Comparison of ENCODE assay signal across 30 cellular contexts in the genomic region with DNA sequence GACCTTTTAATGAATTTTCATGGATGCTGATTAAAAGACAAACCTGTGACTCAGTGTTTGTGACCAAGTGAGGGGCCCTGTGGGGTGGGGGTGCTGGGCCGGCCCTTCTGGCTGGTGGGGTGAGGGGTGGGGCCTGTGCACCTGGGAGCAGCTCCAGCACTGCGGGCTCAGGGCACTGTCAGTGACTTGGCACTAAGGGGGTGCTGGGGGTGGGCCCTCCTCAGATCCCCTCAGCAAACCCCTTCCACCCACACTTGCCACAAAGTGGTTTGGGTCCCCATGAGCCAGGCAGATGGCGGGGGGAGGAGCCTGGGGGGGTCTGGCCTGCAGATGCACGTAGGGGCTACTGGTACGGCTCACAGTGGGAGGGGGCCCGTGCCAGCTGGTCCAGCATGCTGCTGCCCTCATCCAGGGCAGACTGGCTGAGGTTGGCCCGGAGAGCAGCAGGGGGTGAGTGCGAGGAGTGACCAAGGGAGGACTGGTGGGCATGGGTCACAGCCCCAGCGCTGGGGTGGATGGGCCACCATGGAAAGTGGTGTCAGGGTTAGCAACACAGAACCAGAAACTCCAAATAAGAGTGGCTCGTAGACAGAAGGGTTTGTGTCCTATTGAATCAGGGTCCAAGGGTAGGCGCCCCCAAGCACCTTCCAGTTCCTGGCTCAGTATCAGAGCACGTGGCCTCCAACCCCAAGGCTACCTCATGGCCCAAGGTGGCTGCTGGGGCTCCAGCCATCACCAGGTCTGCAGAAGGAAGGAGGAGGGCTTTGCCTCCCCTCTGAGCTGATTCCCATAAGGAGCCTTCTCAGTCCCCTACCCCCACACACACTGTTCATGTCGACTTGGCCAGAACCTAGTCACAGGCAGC. TPM values are rescaled to one million over a fixed set of nuclear protein-coding genes. Genes with fewer than 3 reads are reported as not detected.
A peak's percentile ranks its signal among the peaks of the same experiment; 100 is the strongest.
DNase-seq lines count a peak whose midpoint lies in the region; ATAC-seq and TF ChIP-seq lines count a peak whose summit lies in the region.
"Had no signal": no experiment of that assay in that cellular context is flagged by ENCODE, and none has a peak within 500 bp of the region (broad histone marks: within the 10 kb centered on the region; RNA-seq: fewer than 3 reads in every experiment).

No MANE protein-coding gene starts in this region.

- H3K4me3 ChIP-seq in right lobe of liver (no peak overlapping the region), sigmoid colon (no peak overlapping the region)
- H3K4me3 ChIP-seq: A549, cardiac muscle cell, SJSA1, tibial nerve had no signal

- POLR2A ChIA-PET in activated B cell treated with CpG ODN at 0.5 μM for 24 hours (lab: Charles Lee): no interaction called here

- 100% methylated on average over 1 of the region's 13 CpGs for WGBS in right lobe of liver (ENCODE audit: insufficient coverage, low coverage, low lambda C conversion rate, missing lambda C conversion rate)
- WGBS in sigmoid colon, 2 donors: 79 to 88% methylated on average over 13 of the region's 13 CpGs

- no peaks in the 10 kb centered on the region for H3K4me1 Mint-ChIP-seq in activated naive CD4-positive, alpha-beta T cell treated with anti-CD3 and anti-CD28 coated beads, Interleukin-2, amount 50 U/mL, for 24 hours
- H3K4me1 Mint-ChIP-seq in activated B cell treated with CpG ODN at 0.5 μM for 24 hours: no peaks in the 10 kb centered on the region
- H3K4me1 Mint-ChIP-seq: CD8-positive, alpha-beta memory T cell had no signal

- intact Hi-C loops in activated B cell treated with CpG ODN at 0.5 μM for 24 hours (cut with micrococcal nuclease): no loop called here
- intact Hi-C loops in right lobe of liver (cut with DNase I): no loop called here
- intact Hi-C loops in sigmoid colon (cut with DNase I): no loop called here

- H3K4me1 ChIP-seq in right lobe of liver: no peaks in the 10 kb centered on the region
- H3K4me1 ChIP-seq in sigmoid colon: no peaks in the 10 kb centered on the region
- H3K4me1 ChIP-seq: A549, SJSA1, tibial nerve had no signal

- TF ChIP-seq CTCF in activated B cell treated with CpG ODN at 0.5 μM for 24 hours (IDR thresholded peaks at IDR 0.05) (no peak), right lobe of liver (IDR thresholded peaks at IDR 0.05) (no peak), sigmoid colon (IDR thresholded peaks at IDR 0.05) (no peak)

- TF ChIP-seq POLR2A in right lobe of liver (IDR thresholded peaks at IDR 0.05) (no peak), sigmoid colon (IDR thresholded peaks at IDR 0.05) (no peak), GM18505 (IDR thresholded peaks at IDR 0.05; ENCODE audit: borderline replicate concordance, extremely low read depth, insufficient read depth, insufficient read length) (no peak)

- no peaks in the 10 kb centered on the region for H3K27me3 Mint-ChIP-seq in activated naive CD4-positive, alpha-beta T cell treated with anti-CD3 and anti-CD28 coated beads, Interleukin-2, amount 50 U/mL, for 24 hours
- H3K27me3 Mint-ChIP-seq in activated B cell treated with CpG ODN at 0.5 μM for 24 hours: peaks cover 7% of the 10 kb centered on the region

- peaks cover 2% of the 10 kb centered on the region for H3K36me3 Mint-ChIP-seq in activated naive CD4-positive, alpha-beta T cell treated with anti-CD3 and anti-CD28 coated beads, Interleukin-2, amount 50 U/mL, for 24 hours
- peaks cover 12 to 14% of the 10 kb centered on the region in 2 donors for H3K36me3 Mint-ChIP-seq in activated naive CD4-positive, alpha-beta T cell treated with anti-CD3 and anti-CD28 coated beads, Interleukin-2, amount 50 U/mL, for 72 hours
- peaks cover 11% of the 10 kb centered on the region for H3K36me3 Mint-ChIP-seq in activated B cell treated with CpG ODN at 0.5 μM for 24 hours (ENCODE audit: low read depth)

- no peak for DNase-seq in activated naive CD4-positive, alpha-beta T cell treated with anti-CD3 and anti-CD28 coated beads, Interleukin-2, amount 50 U/mL, for 72 hours (ENCODE audit: low spot score in 2 of 2)
- DNase-seq in activated B cell treated with CpG ODN at 0.5 μM for 24 hours (peak; percentile 5), right lobe of liver (peak in 2 of 3 donors; percentile 12 to 26), sigmoid colon (peak; percentile 57)
- DNase-seq: activated CD4-positive, alpha-beta T cell treated with anti-CD3 and anti-CD28 coated beads for 1 hour; activated CD8-positive, alpha-beta T cell treated with anti-CD3 and anti-CD28 coated beads for 36 hours; activated gamma-delta T cell; activated T-cell treated with anti-CD3 and anti-CD28 coated beads for 4 hours; AML-193; foreskin fibroblast; Karpas-422; kidney glomerular epithelial cell; NCI-H1417 treated with DMSO at 0.1 percent for 48 hours; NCI-H2081 treated with DMSO at 0.1 percent for 48 hours; NCI-H345; small intestine; stimulated activated CD4-positive, alpha-beta T cell treated with anti-CD3 and anti-CD28 coated beads, Interleukin-1b, Interleukin-23, amount 100 ng/mL, for 48 hours had no signal

- H3K27ac ChIP-seq in right lobe of liver: no peak overlapping the region
- no peak overlapping the region for H3K27ac ChIP-seq in sigmoid colon
- H3K27ac ChIP-seq: A549, cardiac muscle cell, SJSA1, tibial nerve had no signal

- CTCF ChIA-PET in activated B cell treated with CpG ODN at 0.5 μM for 24 hours (lab: Charles Lee): no interaction called here

- peak overlapping the region; percentile 46 for H3K27ac Mint-ChIP-seq in activated naive CD4-positive, alpha-beta T cell treated with anti-CD3 and anti-CD28 coated beads, Interleukin-2, amount 50 U/mL, for 24 hours
- H3K27ac Mint-ChIP-seq in activated naive CD4-positive, alpha-beta T cell treated with anti-CD3 and anti-CD28 coated beads, Interleukin-2, amount 50 U/mL, for 72 hours: no peak overlapping the region
- no peak overlapping the region for H3K27ac Mint-ChIP-seq in activated B cell treated with CpG ODN at 0.5 μM for 24 hours
- H3K27ac Mint-ChIP-seq: activated CD8-positive, alpha-beta T cell treated with anti-CD3 and anti-CD28 coated beads for 36 hours; T-helper 1 cell treated with Interleukin-12 subunit alpha and Interleukin-12 subunit beta and Interleukin-4 antibody, amounts not matched to agents 30 μg/mL and 1 μg/mL, for 36 hours had no signal

- no peaks in the 10 kb centered on the region for H3K9me3 Mint-ChIP-seq in activated naive CD4-positive, alpha-beta T cell treated with anti-CD3 and anti-CD28 coated beads, Interleukin-2, amount 50 U/mL, for 24 hours
- H3K9me3 Mint-ChIP-seq in activated naive CD4-positive, alpha-beta T cell treated with anti-CD3 and anti-CD28 coated beads, Interleukin-2, amount 50 U/mL, for 72 hours: peaks cover 5 to 8% of the 10 kb centered on the region in 2 donors
- H3K9me3 Mint-ChIP-seq in activated B cell treated with CpG ODN at 0.5 μM for 24 hours: no peaks in the 10 kb centered on the region

- H3K27me3 ChIP-seq in right lobe of liver: no peaks in the 10 kb centered on the region
- peaks cover 10 to 14% (median 10%) of the 10 kb centered on the region in 3 donors for H3K27me3 ChIP-seq in sigmoid colon
- H3K27me3 ChIP-seq: SJSA1 had no signal

- ATAC-seq in activated naive CD4-positive, alpha-beta T cell treated with anti-CD3 and anti-CD28 coated beads, Interleukin-2, amount 50 U/mL, for 72 hours: no peak
- ATAC-seq in activated B cell treated with CpG ODN at 0.5 μM for 24 hours (ENCODE audit: low read depth): no peak
- peak in 1 of 4 donors; percentile 9 for ATAC-seq in right lobe of liver
- no peak for ATAC-seq in GM18520 (IDR thresholded peaks at IDR 0.05; ENCODE audit: unreplicated experiment)
- ATAC-seq in HG02610 (IDR thresholded peaks at IDR 0.05; ENCODE audit: unreplicated experiment): no peak
- no peak for ATAC-seq in GM18505 (IDR thresholded peaks at IDR 0.05; ENCODE audit: unreplicated experiment)
- ATAC-seq: A549; activated CD8-positive, alpha-beta T cell treated with anti-CD3 and anti-CD28 coated beads for 36 hours; esophagus mucosa; Panc1 had no signal

- H3K36me3 ChIP-seq in right lobe of liver (peaks cover 0 to 4% (median 1%) of the 10 kb centered on the region in 4 donors), sigmoid colon (peaks cover 0 to 32% (median 5%) of the 10 kb centered on the region in 4 donors)
- H3K36me3 ChIP-seq: cardiac muscle cell, SJSA1 had no signal

- H3K4me3 Mint-ChIP-seq in activated naive CD4-positive, alpha-beta T cell treated with anti-CD3 and anti-CD28 coated beads, Interleukin-2, amount 50 U/mL, for 24 hours: no peak overlapping the region
- no peak overlapping the region for H3K4me3 Mint-ChIP-seq in activated B cell treated with CpG ODN at 0.5 μM for 24 hours
- H3K4me3 Mint-ChIP-seq: activated CD8-positive, alpha-beta T cell treated with anti-CD3 and anti-CD28 coated beads for 36 hours; CD8-positive, alpha-beta memory T cell; T-helper 1 cell treated with Interleukin-12 subunit alpha and Interleukin-12 subunit beta and Interleukin-4 antibody, amounts not matched to agents 30 μg/mL and 1 μg/mL, for 36 hours had no signal

- no peak for TF ChIP-seq EP300 in sigmoid colon (IDR thresholded peaks at IDR 0.05)

- H3K9me3 ChIP-seq in right lobe of liver (no peaks in the 10 kb centered on the region), sigmoid colon (no peaks in the 10 kb centered on the region)
- H3K9me3 ChIP-seq: A549, SJSA1 had no signal

RNA-seq across cellular contexts. Expression of a gene that starts 10.1 kb away (rescaled TPM):
- total RNA-seq in activated naive CD4-positive, alpha-beta T cell treated with anti-CD3 and anti-CD28 coated beads, Interleukin-2, amount 50 U/mL, for 72 hours: not detected
- total RNA-seq in activated B cell treated with CpG ODN at 0.5 μM for 24 hours (not detected in 2 replicates), right lobe of liver (not detected), sigmoid colon (not detected)
- not detected for polyA plus RNA-seq in sigmoid colon
- total RNA-seq: activated CD8-positive, alpha-beta T cell treated with anti-CD3 and anti-CD28 coated beads for 36 hours; cardiac muscle cell; CD8-positive, alpha-beta memory T cell; esophagus mucosa; pulmonary artery endothelial cell; SJSA1; tibial nerve had no signal
- polyA plus RNA-seq: A549; cardiac muscle cell; CD8-positive, alpha-beta memory T cell; small intestine had no signal

RNA-seq across cellular contexts. Expression of a gene that starts 49.2 kb away (rescaled TPM):
- total RNA-seq in activated naive CD4-positive, alpha-beta T cell treated with anti-CD3 and anti-CD28 coated beads, Interleukin-2, amount 50 U/mL, for 72 hours: 10 to 100 TPM; 19.1 to 23.8 TPM
- 31.7 and 35.2 TPM in 2 replicates for total RNA-seq in activated B cell treated with CpG ODN at 0.5 μM for 24 hours
- total RNA-seq in right lobe of liver: 10 to 100 TPM in 3 of 6 experiments, 1 to 10 TPM in 3; 9.1 to 14.5 (median 11.3) TPM
- 10 to 100 TPM in 2 of 4 donors, 1 to 10 TPM in 2; 7.1 to 17.4 (median 10.4) TPM for total RNA-seq in sigmoid colon
- 10 to 100 TPM in 1 of 3 donors, 1 to 10 TPM in 2; 1.8 to 18.7 (median 4.6) TPM for polyA plus RNA-seq in sigmoid colon

Comparison
In these comparisons a context has a peak if more than half of its experiments do, and no peak if none do; other contexts are left out.
1. DNase-seq: peak in activated B cell treated with CpG ODN at 0.5 μM for 24 hours (single experiment), right lobe of liver (2 of 3) and sigmoid colon (single experiment); none in activated naive CD4-positive, alpha-beta T cell treated with anti-CD3 and anti-CD28 coated beads, Interleukin-2, amount 50 U/mL, for 72 hours (0 of 2).